31 cellular contexts compared by ENCODE assay signal in the genomic region with DNA sequence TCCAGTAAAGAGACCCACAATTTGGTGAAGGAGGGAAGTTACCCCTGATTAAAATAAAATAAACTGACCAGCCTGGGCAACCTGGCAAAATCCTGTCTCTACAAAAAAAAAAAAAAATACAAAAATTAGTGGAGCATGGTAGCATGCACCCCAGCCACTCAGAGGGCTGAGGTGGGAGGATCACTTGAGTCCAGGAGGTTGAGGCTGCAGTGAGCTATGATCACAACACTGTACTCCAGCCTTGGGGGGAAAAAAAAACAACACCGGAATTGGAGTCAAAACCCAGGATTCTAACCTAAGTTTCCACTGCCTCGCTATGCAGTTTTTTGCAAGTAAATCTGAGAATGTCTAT.
"Had no signal": no experiment of that assay in that cellular context is flagged by ENCODE, and none has a peak within 500 bp of the region (broad histone marks: within the 10 kb centered on the region; RNA-seq: fewer than 3 reads in every experiment).

No MANE protein-coding gene starts in this region.

- H3K27me3 ChIP-seq: SJCRH30 had no signal

- H3K9me3 Mint-ChIP-seq: activated CD4-positive, alpha-beta memory T cell treated with anti-CD3 and anti-CD28 coated beads for 36 hours; activated CD4-positive, alpha-beta T cell treated with anti-CD3 and anti-CD28 coated beads, Interleukin-2, amount 10 ng/mL, durations not matched to agents 24 days and 14 days; activated naive CD4-positive, alpha-beta T cell treated with anti-CD3 and anti-CD28 coated beads for 36 hours; activated naive CD4-positive, alpha-beta T cell treated with anti-CD3 and anti-CD28 coated beads, Interleukin-2, amount 50 U/mL, for 72 hours; activated T-cell treated with anti-CD3 and anti-CD28 coated beads, Interleukin-2, amount 50 U/mL, for 4 hours; activated T-helper 1 cell treated with anti-CD3 and anti-CD28 coated beads, Interleukin-12 subunit alpha, Interleukin-12 subunit beta, Interleukin-2, Interleukin-4 antibody, amounts not matched to agents 30 ng/mL and 10 ng/mL and 1 ng/mL, durations not matched to agents 14 hours and 24 hours and 36 hours; brain; IgD-negative memory B cell; T-helper 1 cell treated with Interleukin-12 subunit alpha and Interleukin-12 subunit beta and Interleukin-4 antibody, amounts not matched to agents 30 μg/mL and 1 μg/mL, for 36 hours; T-helper 2 cell treated with Interferon-gamma antibody and Interleukin-4, amounts not matched to agents 5 μg/mL and 100 μg/mL, for 36 hours had no signal

- H3K27ac Mint-ChIP-seq: activated CD4-positive, alpha-beta memory T cell treated with anti-CD3 and anti-CD28 coated beads for 36 hours; activated CD4-positive, alpha-beta T cell treated with anti-CD3 and anti-CD28 coated beads, Interleukin-2, amount 10 ng/mL, durations not matched to agents 24 days and 14 days; activated naive CD4-positive, alpha-beta T cell treated with anti-CD3 and anti-CD28 coated beads for 36 hours; activated naive CD4-positive, alpha-beta T cell treated with anti-CD3 and anti-CD28 coated beads, Interleukin-2, amount 50 U/mL, for 72 hours; activated T-helper 1 cell treated with anti-CD3 and anti-CD28 coated beads, Interleukin-12 subunit alpha, Interleukin-12 subunit beta, Interleukin-2, Interleukin-4 antibody, amounts not matched to agents 30 ng/mL and 10 ng/mL and 1 ng/mL, durations not matched to agents 14 hours and 24 hours and 36 hours; T-helper 1 cell treated with Interleukin-12 subunit alpha and Interleukin-12 subunit beta and Interleukin-4 antibody, amounts not matched to agents 30 μg/mL and 1 μg/mL, for 36 hours; T-helper 2 cell treated with Interferon-gamma antibody and Interleukin-4, amounts not matched to agents 5 μg/mL and 100 μg/mL, for 36 hours had no signal

- H3K4me3 ChIP-seq: SJCRH30, SK-N-MC had no signal

- H3K4me1 ChIP-seq: SJCRH30 had no signal

- DNase-seq: activated CD4-positive, alpha-beta memory T cell treated with anti-CD3 and anti-CD28 coated beads for 36 hours; activated CD4-positive, alpha-beta T cell treated with anti-CD3 and anti-CD28 coated beads, Interleukin-2, amount 10 ng/mL, durations not matched to agents 24 days and 14 days; activated CD8-positive, alpha-beta memory T cell treated with anti-CD3 and anti-CD28 coated beads, Interleukin-2, amount 50 U/mL, for 4 hours; activated gamma-delta T cell treated with Interleukin-2 at 50 U/mL for 16 hours; activated naive CD4-positive, alpha-beta T cell treated with anti-CD3 and anti-CD28 coated beads for 36 hours; activated T-cell treated with anti-CD3 and anti-CD28 coated beads for 4 hours; activated T-cell treated with anti-CD3 and anti-CD28 coated beads, Interleukin-2, amount 50 U/mL, for 4 hours; anterior cingulate cortex; caudate nucleus; cerebellar nuclear complex; Karpas-422; KBM-7; NCI-H1436 treated with DMSO at 0.1 percent for 48 hours; NCI-H1694 treated with DMSO at 0.1 percent for 48 hours; NCI-H2029 treated with DMSO at 0.1 percent for 48 hours; NCI-H2107; NCI-H510A; NCI-H526; NCI-H748 treated with DMSO at 0.1 percent for 48 hours; NK-92 treated with Interleukin-12 subunit alpha and Interleukin-12 subunit beta, amount 100 ng/mL, for 24 hours; OCI-M1; SHP77; SJCRH30 had no signal

- H3K27me3 Mint-ChIP-seq: activated CD4-positive, alpha-beta memory T cell treated with anti-CD3 and anti-CD28 coated beads for 36 hours; activated CD4-positive, alpha-beta T cell treated with anti-CD3 and anti-CD28 coated beads, Interleukin-2, amount 10 ng/mL, durations not matched to agents 24 days and 14 days; brain; IgD-negative memory B cell had no signal

- ATAC-seq: activated naive CD4-positive, alpha-beta T cell treated with anti-CD3 and anti-CD28 coated beads, Interleukin-2, amount 50 U/mL, for 72 hours; activated T-cell treated with anti-CD3 and anti-CD28 coated beads, Interleukin-2, amount 50 U/mL, for 4 hours; Panc1 had no signal

- H3K4me1 Mint-ChIP-seq: brain had no signal

- H3K9me3 ChIP-seq: SJCRH30 had no signal

- H3K27ac ChIP-seq: SJCRH30, SK-N-MC had no signal

- H3K4me3 Mint-ChIP-seq: activated CD4-positive, alpha-beta memory T cell treated with anti-CD3 and anti-CD28 coated beads for 36 hours; activated CD4-positive, alpha-beta T cell treated with anti-CD3 and anti-CD28 coated beads, Interleukin-2, amount 10 ng/mL, durations not matched to agents 24 days and 14 days; activated naive CD4-positive, alpha-beta T cell treated with anti-CD3 and anti-CD28 coated beads for 36 hours; activated T-cell treated with anti-CD3 and anti-CD28 coated beads, Interleukin-2, amount 50 U/mL, for 4 hours; activated T-helper 1 cell treated with anti-CD3 and anti-CD28 coated beads, Interleukin-12 subunit alpha, Interleukin-12 subunit beta, Interleukin-2, Interleukin-4 antibody, amounts not matched to agents 30 ng/mL and 10 ng/mL and 1 ng/mL, durations not matched to agents 14 hours and 24 hours and 36 hours; brain; IgD-negative memory B cell; T-helper 1 cell treated with Interleukin-12 subunit alpha and Interleukin-12 subunit beta and Interleukin-4 antibody, amounts not matched to agents 30 μg/mL and 1 μg/mL, for 36 hours; T-helper 2 cell treated with Interferon-gamma antibody and Interleukin-4, amounts not matched to agents 5 μg/mL and 100 μg/mL, for 36 hours had no signal
